In genomic region chr20:39089797-39090196, GRCh38 we compare ENCODE assay signal across 19 cellular contexts.
DNase-seq lines count a peak whose midpoint lies in the region; ATAC-seq, FAIRE-seq and TF ChIP-seq lines count a peak whose summit lies in the region.
"Had no signal": no experiment of that assay in that cellular context is flagged by ENCODE, and none has a peak within 500 bp of the region (broad histone marks: within the 10 kb centered on the region; RNA-seq: fewer than 3 reads in every experiment).

No MANE protein-coding gene starts in this region.

- no peaks in the 10 kb centered on the region for H3K4me1 ChIP-seq in Caco-2
- H3K4me1 ChIP-seq: BE2C had no signal

- peaks cover 14% of the 10 kb centered on the region for H3K27me3 Mint-ChIP-seq in Caco-2 (ENCODE audit: insufficient read depth, unreplicated experiment)
- H3K27me3 Mint-ChIP-seq in Calu3 (ENCODE audit: unreplicated experiment) = peaks cover 74% of the 10 kb centered on the region
- peaks cover 16 to 25% of the 10 kb centered on the region in 2 donors for H3K27me3 Mint-ChIP-seq in effector memory CD8-positive, alpha-beta T cell
- H3K27me3 Mint-ChIP-seq in nephron progenitor cell (ENCODE audit: low read depth, poor library complexity) = peaks cover 28% of the 10 kb centered on the region

- H3K9me3 ChIP-seq in Caco-2 = peaks cover 26% of the 10 kb centered on the region
- H3K9me3 ChIP-seq: BE2C, HAP-1 had no signal

- POLR2A ChIA-PET in Caco-2 (lab: Charles Lee) = no interaction called here

- 0 out of 2 replicates have a peak, but pooled peaks cover 3% of the 10 kb centered on the region for H3K27me3 ChIP-seq in Caco-2 (replicated peaks; ENCODE audit: control insufficient read depth, insufficient read depth, low read length)
- H3K27me3 ChIP-seq: BE2C had no signal

- CTCF ChIA-PET in Caco-2 (lab: Charles Lee) = interaction anchor here (0.7 kb wide), 2 partner anchors 168 to 1353 kb away, joined by 3 to 4 read pairs; no protein-coding TSS in a partner anchor
- CTCF ChIA-PET in Calu3 (lab: Charles Lee) = no interaction called here

- H3K36me3 Mint-ChIP-seq in Caco-2 (ENCODE audit: insufficient read depth, unreplicated experiment) (peaks cover 26% of the 10 kb centered on the region), Calu3 (ENCODE audit: insufficient read depth, unreplicated experiment) (peaks cover 9% of the 10 kb centered on the region), nephron progenitor cell (ENCODE audit: low read depth) (no peaks in the 10 kb centered on the region)
- H3K36me3 Mint-ChIP-seq in effector memory CD8-positive, alpha-beta T cell (ENCODE audit: insufficient read depth) = peaks cover 4% of the 10 kb centered on the region

- FAIRE-seq in urothelium cell line (lab: Jason Lieb, UNC) = no peak
- FAIRE-seq: A204.1, GM12878, GM19239 had no signal

- TF ChIP-seq CTCF in Caco-2 (IDR thresholded peaks at IDR 0.05; ENCODE audit: insufficient read depth in 1 of 2, low read depth in 1 of 2, low read length in 1 of 2, severe bottlenecking in 1 of 2, unreplicated experiment in 1 of 2) (no peak), Calu3 (IDR thresholded peaks at IDR 0.05; ENCODE audit: unreplicated experiment) (no peak), nephron progenitor cell (IDR thresholded peaks at IDR 0.05) (no peak)

- intact Hi-C loops in Caco-2 (cut with micrococcal nuclease; ENCODE audit: unreplicated experiment) = no loop called here
- intact Hi-C loops in Calu3 (cut with micrococcal nuclease; ENCODE audit: unreplicated experiment) = no loop called here

- no peak for DNase-seq in Caco-2
- no peak for DNase-seq in Calu3
- DNase-seq in effector memory CD8-positive, alpha-beta T cell = no peak
- DNase-seq in nephron progenitor cell = no peak
- DNase-seq in SKM-1 (lab: John Stamatoyannopoulos, UW; ENCODE audit: unreplicated experiment) = no peak
- DNase-seq in urothelium cell line (ENCODE audit: low spot score) = no peak
- no peak for DNase-seq in CD1c-positive myeloid dendritic cell (ENCODE audit: extremely low spot score)
- DNase-seq: ACHN; BE2C; C1 segment of cervical spinal cord; CD4-positive, alpha-beta T cell; DMS 273 treated with DMSO at 0.1 percent for 48 hours; DND-41; EL; GM23248 had no signal

- H3K9me3 Mint-ChIP-seq in Caco-2 (ENCODE audit: unreplicated experiment) (peaks cover 28% of the 10 kb centered on the region), Calu3 (ENCODE audit: low read depth, unreplicated experiment) (no peaks in the 10 kb centered on the region), nephron progenitor cell (peaks cover 20% of the 10 kb centered on the region)
- H3K9me3 Mint-ChIP-seq in effector memory CD8-positive, alpha-beta T cell = no peaks in the 10 kb centered on the region
- H3K9me3 Mint-ChIP-seq: CD4-positive, alpha-beta T cell had no signal

- no peaks in the 10 kb centered on the region for H3K36me3 ChIP-seq in Caco-2 (ENCODE audit: control insufficient read depth, insufficient read depth, low read length)
- H3K36me3 ChIP-seq: BE2C, HAP-1 had no signal

- no peak for ATAC-seq in effector memory CD8-positive, alpha-beta T cell (replicated peaks)

- H3K27ac Mint-ChIP-seq in Caco-2 (ENCODE audit: unreplicated experiment) = peak overlapping the region; percentile 77
- H3K27ac Mint-ChIP-seq in Calu3 (ENCODE audit: unreplicated experiment) = peak overlapping the region; percentile 86
- H3K27ac Mint-ChIP-seq in effector memory CD8-positive, alpha-beta T cell = peak overlapping the region; percentile 52 to 71
- no peak overlapping the region for H3K27ac Mint-ChIP-seq in nephron progenitor cell
- H3K27ac Mint-ChIP-seq: CD4-positive, alpha-beta T cell had no signal

- H3K4me1 Mint-ChIP-seq in Caco-2 (ENCODE audit: low read depth, unreplicated experiment) (no peaks in the 10 kb centered on the region), Calu3 (ENCODE audit: low read depth, unreplicated experiment) (no peaks in the 10 kb centered on the region), nephron progenitor cell (peaks cover 42% of the 10 kb centered on the region)
- H3K4me1 Mint-ChIP-seq in effector memory CD8-positive, alpha-beta T cell (ENCODE audit: low read depth in 2 of 2) = peaks cover 3 to 8% of the 10 kb centered on the region in 2 donors

- no TSS peak for BruUV-seq in Caco-2 (replicated peaks; lab: Mats Ljungman, UMichigan)
- no TSS peak for BruUV-seq in Calu3 (replicated peaks; lab: Mats Ljungman, UMichigan)

- no peak overlapping the region for H3K4me3 ChIP-seq in Caco-2 (ENCODE audit: low read depth, low read length)
- H3K4me3 ChIP-seq: GM12878, GM23248, HAP-1 had no signal

- no peak overlapping the region for H3K4me3 Mint-ChIP-seq in Caco-2 (ENCODE audit: unreplicated experiment)
- no peak overlapping the region for H3K4me3 Mint-ChIP-seq in Calu3 (ENCODE audit: low read depth, unreplicated experiment)
- H3K4me3 Mint-ChIP-seq in effector memory CD8-positive, alpha-beta T cell = no peak overlapping the region
- peak overlapping the region; percentile 4 for H3K4me3 Mint-ChIP-seq in nephron progenitor cell
- H3K4me3 Mint-ChIP-seq: CD4-positive, alpha-beta T cell had no signal
